13 cellular contexts compared by ENCODE assay signal in the genomic region with DNA sequence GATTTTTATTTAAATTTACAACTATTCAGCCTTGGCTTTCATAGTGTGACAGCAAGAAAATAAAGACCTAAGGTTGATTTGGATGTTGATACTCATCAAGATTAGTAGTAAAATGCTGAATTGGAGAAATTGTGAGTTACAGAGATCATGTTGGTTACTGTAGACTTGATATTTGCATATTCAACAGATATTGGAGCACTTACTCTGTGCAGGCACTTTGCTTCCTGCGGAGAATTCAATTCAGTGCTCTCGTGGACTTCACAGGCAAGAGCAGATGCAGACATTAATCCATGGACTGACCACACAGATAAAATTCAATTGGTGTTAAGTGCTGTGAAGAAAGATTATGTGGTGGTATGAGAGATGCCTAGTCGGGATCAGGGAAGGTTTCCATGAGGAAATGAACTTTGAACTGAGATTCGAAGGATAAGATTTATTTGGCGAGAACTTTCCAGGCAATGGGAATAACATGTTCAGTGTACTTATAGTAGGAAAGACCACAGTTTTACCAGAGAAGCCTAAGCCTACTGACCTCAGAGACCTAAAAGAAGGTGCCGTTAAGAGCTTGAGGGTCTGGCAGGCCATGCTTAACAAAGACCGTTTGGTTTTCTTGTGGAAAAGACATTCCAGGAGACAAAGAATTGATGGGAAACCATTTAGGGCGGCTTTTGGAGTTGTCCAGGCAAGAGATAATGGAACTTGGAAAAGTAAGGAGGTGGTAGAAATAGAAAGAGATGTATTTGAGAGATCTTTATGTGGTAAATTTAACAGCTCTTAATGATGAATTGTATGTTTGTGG. TPM values are rescaled to one million over a fixed set of nuclear protein-coding genes. Genes with fewer than 3 reads are reported as not detected.
DNase-seq lines count a peak whose midpoint lies in the region; ATAC-seq and TF ChIP-seq lines count a peak whose summit lies in the region.
"Had no signal": no experiment of that assay in that cellular context is flagged by ENCODE, and none has a peak within 500 bp of the region (broad histone marks: within the 10 kb centered on the region; RNA-seq: fewer than 3 reads in every experiment).

No MANE protein-coding gene starts in this region.

- no peak for ATAC-seq in DND-41 (ENCODE audit: insufficient read depth, low read depth)
- ATAC-seq in natural killer cell: no peak
- no peak for ATAC-seq in GM18873 (IDR thresholded peaks at IDR 0.05; ENCODE audit: low FRiP score, unreplicated experiment)
- no peak for ATAC-seq in left lobe of liver

- H3K4me3 Mint-ChIP-seq in activated T-helper 2 cell treated with anti-CD3 and anti-CD28 coated beads, Interferon-gamma antibody, Interleukin-2, Interleukin-4, amounts not matched to agents 10 μg/mL and 5 μg/mL and 100 μg/mL, durations not matched to agents 14 hours and 24 hours and 36 hours (ENCODE audit: low read depth): peak overlapping the region; percentile 1
- H3K4me3 Mint-ChIP-seq in natural killer cell: peak overlapping the region; percentile 61

- no peak overlapping the region for H3K9ac ChIP-seq in DND-41 (ENCODE audit: low read depth, low read length)
- H3K9ac ChIP-seq in HUES64 (ENCODE audit: low read depth, low read length): peak overlapping the region; percentile 52

- H3K9me3 Mint-ChIP-seq in activated T-helper 2 cell treated with anti-CD3 and anti-CD28 coated beads, Interferon-gamma antibody, Interleukin-2, Interleukin-4, amounts not matched to agents 10 μg/mL and 5 μg/mL and 100 μg/mL, durations not matched to agents 14 hours and 24 hours and 36 hours: no peaks in the 10 kb centered on the region
- H3K9me3 Mint-ChIP-seq in natural killer cell: no peaks in the 10 kb centered on the region

- DNase-seq in DND-41: no peak
- no peak for DNase-seq in activated T-helper 2 cell treated with anti-CD3 and anti-CD28 coated beads, Interferon-gamma antibody, Interleukin-2, Interleukin-4, amounts not matched to agents 10 μg/mL and 5 μg/mL and 100 μg/mL, durations not matched to agents 14 hours and 24 hours and 36 hours (ENCODE audit: low spot score)
- DNase-seq in natural killer cell: no peak
- DNase-seq in left ventricle myocardium inferior: no peak
- no peak for DNase-seq in mucosa of gallbladder (ENCODE audit: low spot score)
- DNase-seq in left lobe of liver (ENCODE audit: low spot score): no peak
- DNase-seq: cerebellar nuclear complex; DMS 273 treated with DMSO at 0.1 percent for 48 hours; NCI-H2029; occipital lobe; stimulated activated naive CD4-positive, alpha-beta T cell had no signal

- H3K36me3 Mint-ChIP-seq in activated T-helper 2 cell treated with anti-CD3 and anti-CD28 coated beads, Interferon-gamma antibody, Interleukin-2, Interleukin-4, amounts not matched to agents 10 μg/mL and 5 μg/mL and 100 μg/mL, durations not matched to agents 14 hours and 24 hours and 36 hours (ENCODE audit: low read depth): peaks cover 52% of the 10 kb centered on the region
- H3K36me3 Mint-ChIP-seq in natural killer cell: no peaks in the 10 kb centered on the region

- peaks cover 27% of the 10 kb centered on the region for H3K36me3 ChIP-seq in DND-41 (ENCODE audit: insufficient read depth, low read length)
- H3K36me3 ChIP-seq in HUES64 (ENCODE audit: insufficient read depth, low read length): peaks cover 18% of the 10 kb centered on the region
- peaks cover 17% of the 10 kb centered on the region for H3K36me3 ChIP-seq in left ventricle myocardium inferior

- H2AFZ ChIP-seq in DND-41 (ENCODE audit: low read depth, low read length): no peak overlapping the region

- peaks cover 54% of the 10 kb centered on the region for H3K4me1 Mint-ChIP-seq in activated T-helper 2 cell treated with anti-CD3 and anti-CD28 coated beads, Interferon-gamma antibody, Interleukin-2, Interleukin-4, amounts not matched to agents 10 μg/mL and 5 μg/mL and 100 μg/mL, durations not matched to agents 14 hours and 24 hours and 36 hours (ENCODE audit: low read depth)
- H3K4me1 Mint-ChIP-seq in natural killer cell: peaks cover 79 to 84% of the 10 kb centered on the region in 2 donors

- H4K20me1 ChIP-seq in DND-41 (ENCODE audit: insufficient read depth, low read length): peaks cover 53% of the 10 kb centered on the region

- H3K27me3 Mint-ChIP-seq in activated T-helper 2 cell treated with anti-CD3 and anti-CD28 coated beads, Interferon-gamma antibody, Interleukin-2, Interleukin-4, amounts not matched to agents 10 μg/mL and 5 μg/mL and 100 μg/mL, durations not matched to agents 14 hours and 24 hours and 36 hours (ENCODE audit: low read depth): no peaks in the 10 kb centered on the region
- no peaks in the 10 kb centered on the region for H3K27me3 Mint-ChIP-seq in natural killer cell (ENCODE audit: low read depth in 2 of 2)

- H3K27ac Mint-ChIP-seq in activated T-helper 2 cell treated with anti-CD3 and anti-CD28 coated beads, Interferon-gamma antibody, Interleukin-2, Interleukin-4, amounts not matched to agents 10 μg/mL and 5 μg/mL and 100 μg/mL, durations not matched to agents 14 hours and 24 hours and 36 hours: no peak overlapping the region
- H3K27ac Mint-ChIP-seq in natural killer cell: peak overlapping the region; percentile 88 to 98

- peaks cover 99% of the 10 kb centered on the region for H3K79me2 ChIP-seq in DND-41 (ENCODE audit: insufficient read depth, low read length)

- TF ChIP-seq CTCF in DND-41 (IDR thresholded peaks at IDR 0.05; ENCODE audit: borderline replicate concordance, extremely low read depth, low read length, poor library complexity, severe bottlenecking) (no peak), natural killer cell (IDR thresholded peaks at IDR 0.05) (no peak), left ventricle myocardium inferior (IDR thresholded peaks at IDR 0.05; ENCODE audit: borderline replicate concordance) (no peak)

- H3K4me2 ChIP-seq in DND-41 (ENCODE audit: insufficient read depth, low read length): peak overlapping the region; percentile 36; the same call in 1 of the 2 replicates

- no peaks in the 10 kb centered on the region for H3K27me3 ChIP-seq in DND-41 (ENCODE audit: insufficient read depth, low read length, poor library complexity)
- no peaks in the 10 kb centered on the region for H3K27me3 ChIP-seq in HUES64 (ENCODE audit: insufficient read depth, low read length)
- H3K27me3 ChIP-seq in left ventricle myocardium inferior (ENCODE audit: low read depth): no peaks in the 10 kb centered on the region

- H3K4me3 ChIP-seq in DND-41 (ENCODE audit: low read depth in 1 of 2, low read length in 2 of 2) (peak overlapping the region in 1 of 2 experiments; percentile 9; a peak in 1 of 4 replicates), HUES64 (ENCODE audit: low read length) (peak overlapping the region; percentile 17; the same call in 1 of the 2 replicates), left ventricle myocardium inferior (no peak overlapping the region)

- no peak overlapping the region for H3K27ac ChIP-seq in DND-41 (ENCODE audit: low read length)
- peak overlapping the region; percentile 60 for H3K27ac ChIP-seq in HUES64 (ENCODE audit: low read depth, low read length)
- H3K27ac ChIP-seq in left ventricle myocardium inferior (replicated peaks): no peak overlapping the region

- 69% methylated on average over 8 of the region's 8 CpGs for WGBS in HUES64

- H3K9me3 ChIP-seq in DND-41 (ENCODE audit: insufficient read depth, low read length, severe bottlenecking) (no peaks in the 10 kb centered on the region), HUES64 (ENCODE audit: insufficient read depth, low read depth, low read length) (no peaks in the 10 kb centered on the region), left ventricle myocardium inferior (replicated peaks) (no peaks in the 10 kb centered on the region)

- H3K4me1 ChIP-seq in DND-41 (ENCODE audit: insufficient read depth, low read length) (peaks cover 53% of the 10 kb centered on the region), HUES64 (ENCODE audit: insufficient read depth, low read length) (peaks cover 31% of the 10 kb centered on the region), left ventricle myocardium inferior (peaks cover 93% of the 10 kb centered on the region)

- intact Hi-C loops in activated T-helper 2 cell treated with anti-CD3 and anti-CD28 coated beads, Interferon-gamma antibody, Interleukin-2, Interleukin-4, amounts not matched to agents 10 μg/mL and 5 μg/mL and 100 μg/mL, durations not matched to agents 14 hours and 24 hours and 36 hours (cut with micrococcal nuclease): no loop called here
- intact Hi-C loops in natural killer cell (cut with micrococcal nuclease): no loop called here
- intact Hi-C loops in left ventricle myocardium inferior (cut with micrococcal nuclease): loop anchor here (10.0 kb wide), 1 partner anchor 63 kb away; the partner anchor contains the start of genes EIF2A and SERP1

RNA-seq across cellular contexts. Expression of gene SELENOT, which starts 4.3 kb away (rescaled TPM):
- 87.0 TPM for polyA plus RNA-seq in HUES64 (2013, experiment 1 of 2)
- 76.6 TPM for polyA plus RNA-seq in HUES64 (2013, experiment 2 of 2)
- total RNA-seq in activated T-helper 2 cell treated with anti-CD3 and anti-CD28 coated beads, Interferon-gamma antibody, Interleukin-2, Interleukin-4, amounts not matched to agents 10 μg/mL and 5 μg/mL and 100 μg/mL, durations not matched to agents 14 hours and 24 hours and 36 hours: 119 and 121 TPM in 2 replicates
- total RNA-seq in natural killer cell (100 to 1,000 TPM; 121 to 142 (median 133) TPM), left ventricle myocardium inferior (70.3 TPM), mucosa of gallbladder (116 TPM), left lobe of liver (42.5 TPM)
